ENCODE assay signal across 12 cellular contexts in genomic region chr3:100004931-100005330, GRCh38.
"Had no signal": no experiment of that assay in that cellular context is flagged by ENCODE, and none has a peak within 500 bp of the region (broad histone marks: within the 10 kb centered on the region; RNA-seq: fewer than 3 reads in every experiment).

No MANE protein-coding gene starts in this region.

- H3K9me3 Mint-ChIP-seq: activated naive CD4-positive, alpha-beta T cell treated with anti-CD3 and anti-CD28 coated beads, Interleukin-2, amount 50 U/mL, for 72 hours; activated T-cell treated with anti-CD3 and anti-CD28 coated beads, Interleukin-2, amount 50 U/mL, for 24 hours; natural killer cell treated with Interleukin-12 subunit alpha and Interleukin-12 subunit beta and Interleukin-15 and Interleukin-18, amount 100 ng/mL, for 72 hours had no signal

- H3K36me3 Mint-ChIP-seq: activated naive CD4-positive, alpha-beta T cell treated with anti-CD3 and anti-CD28 coated beads, Interleukin-2, amount 50 U/mL, for 72 hours; natural killer cell treated with Interleukin-12 subunit alpha and Interleukin-12 subunit beta and Interleukin-15 and Interleukin-18, amount 100 ng/mL, for 72 hours had no signal

- H3K36me3 ChIP-seq: SJSA1, tibial artery had no signal

- H3K4me3 Mint-ChIP-seq: activated CD8-positive, alpha-beta memory T cell treated with anti-CD3 and anti-CD28 coated beads, Interleukin-2, amount 10 ng/mL, durations not matched to agents 7 days and 5 days; activated T-cell treated with anti-CD3 and anti-CD28 coated beads, Interleukin-2, amount 50 U/mL, for 24 hours; natural killer cell treated with Interleukin-12 subunit alpha and Interleukin-12 subunit beta and Interleukin-15 and Interleukin-18, amount 100 ng/mL, for 72 hours had no signal

- ATAC-seq: activated CD4-positive, CD25-positive, alpha-beta regulatory T cell treated with anti-CD3 and anti-CD28 coated beads, Interleukin-2, amount 50 U/mL, for 24 hours; activated CD8-positive, alpha-beta memory T cell treated with anti-CD3 and anti-CD28 coated beads, Interleukin-2, amount 10 ng/mL, durations not matched to agents 7 days and 5 days; activated naive CD4-positive, alpha-beta T cell treated with anti-CD3 and anti-CD28 coated beads, Interleukin-2, amount 50 U/mL, for 72 hours; natural killer cell treated with Interleukin-12 subunit alpha and Interleukin-12 subunit beta and Interleukin-15 and Interleukin-18, amount 100 ng/mL, for 72 hours had no signal

- H3K27me3 Mint-ChIP-seq: activated CD8-positive, alpha-beta memory T cell treated with anti-CD3 and anti-CD28 coated beads, Interleukin-2, amount 10 ng/mL, durations not matched to agents 7 days and 5 days; activated T-cell treated with anti-CD3 and anti-CD28 coated beads, Interleukin-2, amount 50 U/mL, for 24 hours; natural killer cell treated with Interleukin-12 subunit alpha and Interleukin-12 subunit beta and Interleukin-15 and Interleukin-18, amount 100 ng/mL, for 72 hours had no signal

- H3K27me3 ChIP-seq: SJSA1, tibial artery had no signal

- H3K27ac ChIP-seq: SJSA1 had no signal

- DNase-seq: activated CD4-positive, alpha-beta T cell treated with anti-CD3 and anti-CD28 coated beads, Interleukin-2, amount 50 U/mL, for 4 hours; activated CD8-positive, alpha-beta memory T cell treated with anti-CD3 and anti-CD28 coated beads, Interleukin-2, amount 10 ng/mL, durations not matched to agents 7 days and 5 days; activated effector memory CD4-positive, alpha-beta T cell treated with Interleukin-2 at 50 U/mL for 16 hours; activated T-cell treated with anti-CD3 and anti-CD28 coated beads, Interleukin-2, amount 50 U/mL, for 24 hours; hippocampal formation; occipital lobe; tibial artery had no signal

- H3K27ac Mint-ChIP-seq: activated CD8-positive, alpha-beta memory T cell treated with anti-CD3 and anti-CD28 coated beads, Interleukin-2, amount 10 ng/mL, durations not matched to agents 7 days and 5 days; activated naive CD4-positive, alpha-beta T cell treated with anti-CD3 and anti-CD28 coated beads, Interleukin-2, amount 50 U/mL, for 72 hours; activated T-cell treated with anti-CD3 and anti-CD28 coated beads, Interleukin-2, amount 50 U/mL, for 24 hours; natural killer cell treated with Interleukin-12 subunit alpha and Interleukin-12 subunit beta and Interleukin-15 and Interleukin-18, amount 100 ng/mL, for 72 hours had no signal

- H3K4me3 ChIP-seq: lung, SJSA1, tibial artery had no signal

- H3K9me3 ChIP-seq: SJSA1, tibial artery had no signal
